In the genomic region with DNA sequence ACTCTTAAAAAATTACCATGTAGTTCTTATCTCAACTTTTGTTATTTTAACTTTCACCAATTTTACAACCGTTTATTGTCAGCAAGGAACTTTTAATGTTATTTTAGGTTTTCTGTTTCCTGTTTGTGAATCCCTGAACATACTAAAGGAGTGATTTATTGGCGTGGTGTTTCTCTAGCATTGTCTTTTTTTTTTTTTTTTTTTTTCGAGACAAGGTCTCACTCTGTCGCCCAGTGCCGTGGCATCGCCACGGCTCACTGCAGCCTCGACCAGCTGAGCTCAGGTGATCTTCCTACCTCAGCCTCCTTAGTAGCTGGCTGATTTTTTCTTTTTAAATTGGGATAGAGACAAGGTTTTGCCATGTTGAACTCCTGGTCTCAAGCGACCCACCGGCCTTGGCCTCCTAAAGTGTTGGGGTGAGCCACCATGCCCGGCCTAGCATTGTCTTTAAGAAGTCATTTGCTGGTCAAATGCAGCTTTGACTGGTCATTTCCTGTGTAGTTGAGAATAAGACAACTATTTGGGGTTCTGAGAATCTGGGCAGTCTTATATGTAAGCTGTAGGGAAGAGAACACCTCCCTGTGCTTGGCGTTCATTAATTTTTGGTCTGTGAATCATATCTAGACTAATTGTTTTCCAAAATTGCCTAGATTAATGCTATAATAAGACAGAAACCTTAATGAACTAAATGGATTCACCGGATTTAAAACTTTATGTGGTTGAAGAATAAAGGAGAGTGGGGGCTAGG, we compare ENCODE assay signal across 8 cellular contexts. TPM values are rescaled to one million over a fixed set of nuclear protein-coding genes. Genes with fewer than 3 reads are reported as not detected.
A peak's percentile ranks its signal among the peaks of the same experiment; 100 is the strongest.
DNase-seq lines count a peak whose midpoint lies in the region; ATAC-seq and TF ChIP-seq lines count a peak whose summit lies in the region.

No MANE protein-coding gene starts in this region.

- H3K27me3 ChIP-seq in iPS-20b (ENCODE audit: insufficient read depth, low read length) = no peaks in the 10 kb centered on the region
- H3K27me3 ChIP-seq in thyroid gland = no peaks in the 10 kb centered on the region

- peak overlapping the region; percentile 49 for H3K9ac ChIP-seq in iPS-20b (ENCODE audit: low read depth, low read length)

- no peak for TF ChIP-seq POLR2A in thyroid gland (IDR thresholded peaks at IDR 0.05)

- ATAC-seq in GM18511 (IDR thresholded peaks at IDR 0.05; ENCODE audit: unreplicated experiment) = peak; percentile 48
- ATAC-seq in HG02885 (IDR thresholded peaks at IDR 0.05; ENCODE audit: poor library complexity, unreplicated experiment) = peak; percentile 30
- ATAC-seq in HG03039 (IDR thresholded peaks at IDR 0.05; ENCODE audit: unreplicated experiment) = no peak
- no peak for ATAC-seq in GM18502 (IDR thresholded peaks at IDR 0.05; ENCODE audit: poor library complexity, unreplicated experiment)

- H3K9me3 ChIP-seq in iPS-20b (ENCODE audit: insufficient read depth, low read depth, low read length) (no peaks in the 10 kb centered on the region), thyroid gland (no peaks in the 10 kb centered on the region)

- WGBS in thyroid gland, 2 donors = 31% methylated on average over 13 of the region's 13 CpGs

- H3K27ac ChIP-seq in iPS-20b (ENCODE audit: low read length) (no peak overlapping the region), thyroid gland (peak overlapping the region; percentile 20 to 98 (median 96))

- no peak for TF ChIP-seq CTCF in WI38 (IDR thresholded peaks at IDR 0.05; ENCODE audit: low read depth, low read length)
- no peak for TF ChIP-seq CTCF in thyroid gland (IDR thresholded peaks at IDR 0.05)

- H3K4me3 ChIP-seq in WI38 (ENCODE audit: low read depth, low read length) = peak overlapping the region; percentile 96
- peak overlapping the region; percentile 78 for H3K4me3 ChIP-seq in iPS-20b (ENCODE audit: low read length)
- peak overlapping the region in 1 of 3 donors; percentile 20 for H3K4me3 ChIP-seq in thyroid gland (replicated peaks in 1 of 3)

- H3K4me1 ChIP-seq in iPS-20b (ENCODE audit: insufficient read depth, low read length) (peaks cover 19% of the 10 kb centered on the region; the same call in 1 of the 2 replicates), thyroid gland (peaks cover 15 to 23% of the 10 kb centered on the region in 2 donors)

- intact Hi-C loops in thyroid gland (cut with DNase I) = no loop called here

- DNase-seq in thyroid gland = peak; percentile 63 to 74
- no peak for DNase-seq in hepatic stellate cell (ENCODE audit: low spot score)

- H3K36me3 ChIP-seq in iPS-20b (ENCODE audit: insufficient read depth, low read depth, low read length) (peaks cover 30% of the 10 kb centered on the region), thyroid gland (no peaks in the 10 kb centered on the region)

RNA-seq across cellular contexts. Expression of a gene that starts 2.1 kb away (rescaled TPM):
- 100 to 1,000 TPM in 1 of 4 donors, 10 to 100 TPM in 3; 64.3 to 111 (median 81.0) TPM for total RNA-seq in thyroid gland

RNA-seq across cellular contexts. Expression of a gene that starts 25.4 kb away (rescaled TPM):
- 1 to 10 TPM; 2.1 to 9.1 (median 4.3) TPM for total RNA-seq in thyroid gland

Comparison
In these comparisons a context has a peak if more than half of its experiments do, and no peak if none do; other contexts are left out.
1. ATAC-seq: peak in GM18511 (single experiment) and HG02885 (single experiment); none in HG03039 (single experiment) and GM18502 (single experiment).